Comparison of ENCODE assay signal across 8 cellular contexts in the genomic region with DNA sequence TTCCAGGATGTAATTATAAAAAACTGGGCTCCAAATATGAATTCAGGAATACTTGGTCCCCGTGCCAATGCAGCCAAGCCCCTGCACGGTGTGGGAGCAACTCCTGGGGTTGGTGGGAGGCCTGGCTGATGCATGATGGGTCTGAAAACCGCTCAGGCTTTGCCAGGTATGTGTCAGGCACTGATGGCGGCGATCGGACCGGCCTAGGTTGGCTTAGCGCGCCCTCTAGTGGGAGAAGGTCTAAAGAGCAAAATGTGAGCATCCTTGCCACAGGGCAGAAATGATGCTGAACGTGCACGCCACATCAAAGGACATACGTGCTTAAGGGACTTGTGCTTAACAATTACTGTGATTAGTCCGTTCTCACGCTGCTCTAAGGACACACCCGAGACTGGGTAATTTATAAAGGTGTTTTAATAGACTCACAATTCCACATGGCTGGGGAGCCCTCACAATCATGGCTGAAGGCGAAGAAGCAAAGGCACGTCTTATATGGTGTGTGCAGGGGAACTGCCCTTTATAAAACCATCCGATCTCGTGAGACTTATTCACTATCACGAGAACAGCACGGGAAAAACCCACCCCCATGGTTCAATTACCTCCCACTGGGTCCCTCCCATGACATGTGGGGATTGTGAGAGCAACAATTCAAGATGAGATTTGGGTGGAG.
A peak's percentile ranks its signal among the peaks of the same experiment; 100 is the strongest.
DNase-seq lines count a peak whose midpoint lies in the region; ATAC-seq, FAIRE-seq and TF ChIP-seq lines count a peak whose summit lies in the region.
"Not testable (repeated sequence)": the region's sequence is repeated elsewhere in the genome, so short reads cannot be mapped to it uniquely, and the experiment has no call there.

No MANE protein-coding gene starts in this region.

- H3K9me3 ChIP-seq in lung (ENCODE audit: control insufficient read depth in 2 of 2, insufficient read depth in 1 of 2, low read length in 1 of 2); thyroid gland: not testable (repeated sequence)

- H3K4me3 Mint-ChIP-seq in activated T-helper 2 cell treated with anti-CD3 and anti-CD28 coated beads, Interferon-gamma antibody, Interleukin-2, Interleukin-4, amounts not matched to agents 10 μg/mL and 5 μg/mL and 100 μg/mL, durations not matched to agents 14 hours and 24 hours and 36 hours (ENCODE audit: low read depth); endothelial cell (ENCODE audit: unreplicated experiment): not testable (repeated sequence)

- H3K4me1 ChIP-seq in lung (ENCODE audit: control insufficient read depth in 2 of 2, insufficient read depth in 2 of 2, low read length in 2 of 2); thyroid gland: not testable (repeated sequence)

- H3K27me3 ChIP-seq in lung (ENCODE audit: control insufficient read depth, insufficient read depth); thyroid gland: not testable (repeated sequence)

- H3K4me1 Mint-ChIP-seq in activated T-helper 2 cell treated with anti-CD3 and anti-CD28 coated beads, Interferon-gamma antibody, Interleukin-2, Interleukin-4, amounts not matched to agents 10 μg/mL and 5 μg/mL and 100 μg/mL, durations not matched to agents 14 hours and 24 hours and 36 hours (ENCODE audit: low read depth); endothelial cell (ENCODE audit: unreplicated experiment): not testable (repeated sequence)

- peaks cover 13% of the 10 kb centered on the region for H3K27me3 Mint-ChIP-seq in activated T-helper 2 cell treated with anti-CD3 and anti-CD28 coated beads, Interferon-gamma antibody, Interleukin-2, Interleukin-4, amounts not matched to agents 10 μg/mL and 5 μg/mL and 100 μg/mL, durations not matched to agents 14 hours and 24 hours and 36 hours (ENCODE audit: low read depth)
- not testable (repeated sequence) for H3K27me3 Mint-ChIP-seq in endothelial cell (ENCODE audit: unreplicated experiment)

- H3K36me3 Mint-ChIP-seq in activated T-helper 2 cell treated with anti-CD3 and anti-CD28 coated beads, Interferon-gamma antibody, Interleukin-2, Interleukin-4, amounts not matched to agents 10 μg/mL and 5 μg/mL and 100 μg/mL, durations not matched to agents 14 hours and 24 hours and 36 hours (ENCODE audit: low read depth); endothelial cell (ENCODE audit: low read depth, unreplicated experiment): not testable (repeated sequence)

- 12 to 28% methylated on average over 8 to 17 of the region's 21 CpGs for WGBS in lung, 2 donors
- WGBS in thyroid gland, 2 donors, result 0 to 6% methylated on average over 2 to 3 of the region's 21 CpGs

- not testable (repeated sequence) for H3K4me3 ChIP-seq in lung; thyroid gland (replicated peaks in 1 of 3)

- not testable (repeated sequence) for DNase-seq in HTR-8/SVneo (ENCODE audit: insufficient read length, low spot score)
- peak; percentile 77 for DNase-seq in activated CD4-positive, CD25-positive, alpha-beta regulatory T cell treated with anti-CD3 and anti-CD28 coated beads, Interleukin-2, amount 50 U/mL, for 72 hours
- peak; percentile 55 for DNase-seq in activated T-helper 2 cell treated with anti-CD3 and anti-CD28 coated beads, Interferon-gamma antibody, Interleukin-2, Interleukin-4, amounts not matched to agents 10 μg/mL and 5 μg/mL and 100 μg/mL, durations not matched to agents 14 hours and 24 hours and 36 hours (ENCODE audit: low spot score)
- DNase-seq in endothelial cell (ENCODE audit: low spot score) (peak; percentile 56), lung (ENCODE audit: low spot score) (peak; percentile 52), thyroid gland (peak in 1 of 2 donors; percentile 65)
- DNase-seq in stimulated activated CD4-positive, alpha-beta T cell treated with anti-CD3 and anti-CD28 coated beads, Interleukin-1b, Interleukin-23, amount 100 ng/mL, for 48 hours, result peak; percentile 76

- H3K36me3 ChIP-seq in lung (ENCODE audit: control insufficient read depth in 2 of 2, insufficient read depth in 2 of 2, low read length in 2 of 2); thyroid gland: not testable (repeated sequence)

- intact Hi-C loops in activated T-helper 2 cell treated with anti-CD3 and anti-CD28 coated beads, Interferon-gamma antibody, Interleukin-2, Interleukin-4, amounts not matched to agents 10 μg/mL and 5 μg/mL and 100 μg/mL, durations not matched to agents 14 hours and 24 hours and 36 hours (cut with micrococcal nuclease); thyroid gland (cut with DNase I): not testable (repeated sequence)

- H3K27ac ChIP-seq in lung (ENCODE audit: low read depth in 1 of 2, low read length in 1 of 2); thyroid gland: not testable (repeated sequence)

- H3K27ac Mint-ChIP-seq in activated T-helper 2 cell treated with anti-CD3 and anti-CD28 coated beads, Interferon-gamma antibody, Interleukin-2, Interleukin-4, amounts not matched to agents 10 μg/mL and 5 μg/mL and 100 μg/mL, durations not matched to agents 14 hours and 24 hours and 36 hours; endothelial cell (ENCODE audit: unreplicated experiment): not testable (repeated sequence)

- peak; percentile 84 for ATAC-seq in lung (ENCODE audit: insufficient read depth, low FRiP score)

- TF ChIP-seq CTCF in endothelial cell (IDR thresholded peaks at IDR 0.05; ENCODE audit: unreplicated experiment) (peak; percentile 50), thyroid gland (IDR thresholded peaks at IDR 0.05) (peak in 4 of 6 experiments; percentile 7 to 52 (median 24))
- not testable (repeated sequence) for TF ChIP-seq CTCF in lung (IDR thresholded peaks at IDR 0.05; ENCODE audit: control extremely low read depth, extremely low read depth)

- H3K9me3 Mint-ChIP-seq in activated T-helper 2 cell treated with anti-CD3 and anti-CD28 coated beads, Interferon-gamma antibody, Interleukin-2, Interleukin-4, amounts not matched to agents 10 μg/mL and 5 μg/mL and 100 μg/mL, durations not matched to agents 14 hours and 24 hours and 36 hours; endothelial cell (ENCODE audit: unreplicated experiment): not testable (repeated sequence)

- TF ChIP-seq POLR2A in thyroid gland (IDR thresholded peaks at IDR 0.05), result not testable (repeated sequence)

- peak; percentile 90 for FAIRE-seq in G401.6 (lab: Jason Lieb, UNC)
- peak; percentile 93 for FAIRE-seq in HTR-8/SVneo (lab: Jason Lieb, UNC)
